ENCODE assay signal across 16 cellular contexts in the genomic region with DNA sequence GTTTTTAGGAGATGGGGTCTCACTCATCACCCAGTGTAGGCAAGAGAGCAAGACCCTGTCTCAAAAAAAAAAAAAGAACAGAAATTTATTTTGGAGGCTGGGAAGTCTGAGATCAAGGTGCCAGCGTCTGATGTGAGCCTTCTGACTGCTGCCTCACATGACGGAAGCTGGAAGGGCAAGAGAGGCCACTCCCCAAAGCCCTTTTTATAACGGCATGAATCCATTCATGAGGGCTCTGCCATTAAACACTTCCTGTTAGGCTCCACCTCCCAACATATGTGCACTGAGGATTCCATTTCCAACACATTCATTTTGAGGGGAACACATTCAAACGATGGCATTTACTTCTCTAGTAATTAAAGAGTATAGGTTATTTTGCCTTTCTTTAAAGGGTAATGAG.
"Had no signal": no experiment of that assay in that cellular context is flagged by ENCODE, and none has a peak within 500 bp of the region (broad histone marks: within the 10 kb centered on the region; RNA-seq: fewer than 3 reads in every experiment).

No MANE protein-coding gene starts in this region.

- H3K4me1 Mint-ChIP-seq: T-cell had no signal

- H3K27ac Mint-ChIP-seq: activated naive CD8-positive, alpha-beta T cell treated with anti-CD3 and anti-CD28 coated beads for 36 hours had no signal

- ATAC-seq: effector memory CD8-positive, alpha-beta T cell; heart right ventricle; left lobe of liver; pancreas; T-cell had no signal

- H3K27me3 Mint-ChIP-seq: activated naive CD8-positive, alpha-beta T cell treated with anti-CD3 and anti-CD28 coated beads for 36 hours; effector memory CD8-positive, alpha-beta T cell; naive B cell; T-cell had no signal

- H3K9me3 ChIP-seq: heart right ventricle, pancreas, sigmoid colon, thoracic aorta had no signal

- H3K4me3 ChIP-seq: heart right ventricle, pancreas, sigmoid colon, thoracic aorta had no signal

- H3K27ac ChIP-seq: heart right ventricle, pancreas, sigmoid colon, thoracic aorta had no signal

- DNase-seq: activated gamma-delta T cell; activated naive CD8-positive, alpha-beta T cell treated with anti-CD3 and anti-CD28 coated beads for 36 hours; aorta; cerebellar nuclear complex; dermis blood vessel endothelial cell; effector memory CD8-positive, alpha-beta T cell; heart right ventricle; mammary epithelial cell; naive B cell; pancreas; sigmoid colon; stimulated activated CD4-positive, alpha-beta T cell treated with anti-CD3 and anti-CD28 coated beads, Interleukin-1b, Interleukin-23, amount 100 ng/mL, for 48 hours; T-cell; T-helper 9 cell had no signal

- H3K4me3 Mint-ChIP-seq: activated naive CD8-positive, alpha-beta T cell treated with anti-CD3 and anti-CD28 coated beads for 36 hours; effector memory CD8-positive, alpha-beta T cell; naive B cell; T-cell had no signal

- H3K27me3 ChIP-seq: heart right ventricle, pancreas, sigmoid colon had no signal

- H3K9me3 Mint-ChIP-seq: activated naive CD8-positive, alpha-beta T cell treated with anti-CD3 and anti-CD28 coated beads for 36 hours; effector memory CD8-positive, alpha-beta T cell; naive B cell; T-cell had no signal

- H3K4me1 ChIP-seq: pancreas, sigmoid colon had no signal
